13 cellular contexts compared by ENCODE assay signal in genomic region chr12:107379852-107380567, GRCh38.
DNase-seq lines count a peak whose midpoint lies in the region; ATAC-seq, FAIRE-seq and TF ChIP-seq lines count a peak whose summit lies in the region.
"Had no signal": no experiment of that assay in that cellular context is flagged by ENCODE, and none has a peak within 500 bp of the region (broad histone marks: within the 10 kb centered on the region; RNA-seq: fewer than 3 reads in every experiment).

No MANE protein-coding gene starts in this region.

- H2AFZ ChIP-seq in HepG2 (ENCODE audit: low read length) = no peak overlapping the region

- H3K27me3 ChIP-seq in adipocyte (replicated peaks; ENCODE audit: control insufficient read depth, insufficient read depth, low read length) (no peaks in the 10 kb centered on the region), HepG2 (ENCODE audit: control insufficient read depth in 1 of 2, insufficient read depth in 2 of 2, low read length in 2 of 2) (no peaks in the 10 kb centered on the region), right cardiac atrium (ENCODE audit: control insufficient read depth, insufficient read depth) (no peaks in the 10 kb centered on the region)
- H3K27me3 ChIP-seq: right atrium auricular region had no signal

- peaks cover 3% of the 10 kb centered on the region for H3K36me3 Mint-ChIP-seq in activated CD4-positive, alpha-beta T cell treated with anti-CD3 and anti-CD28 coated beads, Interleukin-2, amount 10 ng/mL, durations not matched to agents 7 days and 5 days (ENCODE audit: low read depth)

- no peak overlapping the region for H3K27ac Mint-ChIP-seq in activated CD4-positive, alpha-beta T cell treated with anti-CD3 and anti-CD28 coated beads, Interleukin-2, amount 10 ng/mL, durations not matched to agents 7 days and 5 days

- H3K4me1 Mint-ChIP-seq in activated CD4-positive, alpha-beta T cell treated with anti-CD3 and anti-CD28 coated beads, Interleukin-2, amount 10 ng/mL, durations not matched to agents 7 days and 5 days = peaks cover 26% of the 10 kb centered on the region

- H3K36me3 ChIP-seq in adipocyte (ENCODE audit: control insufficient read depth, insufficient read depth, low read length, severe bottlenecking) = no peaks in the 10 kb centered on the region
- no peaks in the 10 kb centered on the region for H3K36me3 ChIP-seq in HepG2 (replicated peaks in 1 of 2; ENCODE audit: control insufficient read depth in 1 of 2, insufficient read depth in 2 of 2, low read length in 2 of 2)
- H3K36me3 ChIP-seq: right atrium auricular region had no signal

- ATAC-seq in HepG2 = peak; percentile 79
- no peak for ATAC-seq in HG02970 (IDR thresholded peaks at IDR 0.05; ENCODE audit: low FRiP score, unreplicated experiment)
- no peak for ATAC-seq in right cardiac atrium

- in situ Hi-C loops in HepG2 (cut with HindIII; ENCODE audit: extremely low pct_ligation_motif_present, low pct_unique_long_range_greater_than_20kb) = no loop called here

- POLR2A ChIA-PET in HepG2 (lab: Yijun Ruan, JAX) = no interaction called here
- POLR2A ChIA-PET in activated CD4-positive, alpha-beta T cell treated with anti-CD3 and anti-CD28 coated beads, Interleukin-2, amount 10 ng/mL, durations not matched to agents 7 days and 5 days (lab: Charles Lee) = no interaction called here

- WGBS in HepG2 (ENCODE audit: low lambda C conversion rate) = 3% methylated on average over 10 of the region's 15 CpGs
- 52% methylated on average over 14 of the region's 15 CpGs for WGBS in right cardiac atrium

- TF ChIP-seq POLR2A in HepG2 (IDR thresholded peaks at IDR 0.05; ENCODE audit: insufficient read depth in 1 of 2, low read depth in 2 of 2, low read length in 2 of 2) = no peak

- H3K4me3 Mint-ChIP-seq in activated CD4-positive, alpha-beta T cell treated with anti-CD3 and anti-CD28 coated beads, Interleukin-2, amount 10 ng/mL, durations not matched to agents 7 days and 5 days = no peak overlapping the region
- H3K4me3 Mint-ChIP-seq: CD4-positive, CD25-positive, alpha-beta regulatory T cell had no signal

- DNase-seq in NCI-H187 (lab: John Stamatoyannopoulos, UW) (peak; percentile 44 to 49), adipocyte (ENCODE audit: low read depth) (peak; percentile 65), HepG2 (ENCODE audit: low spot score) (peak; percentile 67), HuH-7.5 (ENCODE audit: low spot score) (no peak), right cardiac atrium (no peak)
- DNase-seq in activated CD4-positive, alpha-beta T cell treated with anti-CD3 and anti-CD28 coated beads, Interleukin-2, amount 10 ng/mL, durations not matched to agents 7 days and 5 days = no peak
- DNase-seq: CD4-positive, CD25-positive, alpha-beta regulatory T cell; NCI-H2171 treated with DMSO at 0.1 percent for 48 hours; stimulated activated naive CD4-positive, alpha-beta T cell had no signal

- H3K9me3 Mint-ChIP-seq in activated CD4-positive, alpha-beta T cell treated with anti-CD3 and anti-CD28 coated beads, Interleukin-2, amount 10 ng/mL, durations not matched to agents 7 days and 5 days = no peaks in the 10 kb centered on the region
- H3K9me3 Mint-ChIP-seq: CD4-positive, CD25-positive, alpha-beta regulatory T cell had no signal

- H3K9me3 ChIP-seq in adipocyte (ENCODE audit: control insufficient read depth, low read length) = no peaks in the 10 kb centered on the region
- H3K9me3 ChIP-seq in HepG2 (ENCODE audit: low read length) = no peaks in the 10 kb centered on the region
- H3K9me3 ChIP-seq in right cardiac atrium (ENCODE audit: control insufficient read depth, low read length) = no peaks in the 10 kb centered on the region
- H3K9me3 ChIP-seq: right atrium auricular region had no signal

- peak overlapping the region; percentile 39 for H3K27ac ChIP-seq in C4-2B
- no peak overlapping the region for H3K27ac ChIP-seq in HepG2 (ENCODE audit: extremely low read length, insufficient read depth, low read length)
- no peak overlapping the region for H3K27ac ChIP-seq in right cardiac atrium (ENCODE audit: low read length)
- H3K27ac ChIP-seq: right atrium auricular region had no signal

- H3K79me2 ChIP-seq in HepG2 (ENCODE audit: insufficient read depth, low read length) = peaks cover 8% of the 10 kb centered on the region

- H4K20me1 ChIP-seq in HepG2 (ENCODE audit: insufficient read depth, low read length) = no peaks in the 10 kb centered on the region

- FAIRE-seq in HepG2 (lab: Jason Lieb, UNC) = no peak
- FAIRE-seq: GM18507 had no signal

- no peak for TF ChIP-seq RAD21 in HepG2 (CRISPR knock-in tag; IDR thresholded peaks at IDR 0.05)

- no TSS peak for BruUV-seq in HepG2 (replicated peaks; lab: Mats Ljungman, UMichigan)

- TF ChIP-seq CTCF in C4-2B (conservative IDR thresholded peaks at IDR 0.05) (no peak), HepG2 (CRISPR knock-in tag; IDR thresholded peaks at IDR 0.05) (no peak)

- TF ChIP-seq EP300 in HepG2 (IDR thresholded peaks at IDR 0.05; ENCODE audit: low read depth in 2 of 2, low read length in 2 of 2) = peak in 1 of 2 experiments; percentile 28; a peak in 1 of 4 replicates
- TF ChIP-seq EP300 in HepG2 (CRISPR knock-in tag; IDR thresholded peaks at IDR 0.05; ENCODE audit: borderline replicate concordance) = no peak

- CTCF ChIA-PET in HepG2 (lab: Yijun Ruan, JAX; ENCODE audit: low intra/inter-chr PET ratio, low total read pairs) = no interaction called here
- CTCF ChIA-PET in activated CD4-positive, alpha-beta T cell treated with anti-CD3 and anti-CD28 coated beads, Interleukin-2, amount 10 ng/mL, durations not matched to agents 7 days and 5 days (lab: Charles Lee) = interaction anchor here (1.0 kb wide), 1 partner anchor 18 kb away, joined by 3 read pairs; no protein-coding TSS in a partner anchor

- peaks cover 13% of the 10 kb centered on the region for H3K4me1 ChIP-seq in adipocyte (ENCODE audit: control insufficient read depth, insufficient read depth, low read length)
- peaks cover 37% of the 10 kb centered on the region for H3K4me1 ChIP-seq in HepG2 (ENCODE audit: insufficient read depth, low read length)
- H3K4me1 ChIP-seq in right cardiac atrium (ENCODE audit: control insufficient read depth, insufficient read depth, low read length) = no peaks in the 10 kb centered on the region
- H3K4me1 ChIP-seq: right atrium auricular region had no signal

- H3K9ac ChIP-seq in adipocyte (ENCODE audit: low read length) = no peak overlapping the region
- 0 out of 2 replicates have a peak overlapping the region, but pooled peaks have one; percentile 25 for H3K9ac ChIP-seq in HepG2 (ENCODE audit: insufficient read depth, low read depth, low read length)

- H3K27me3 Mint-ChIP-seq in activated CD4-positive, alpha-beta T cell treated with anti-CD3 and anti-CD28 coated beads, Interleukin-2, amount 10 ng/mL, durations not matched to agents 7 days and 5 days = no peaks in the 10 kb centered on the region
- H3K27me3 Mint-ChIP-seq: CD4-positive, CD25-positive, alpha-beta regulatory T cell had no signal

- H3K4me2 ChIP-seq in HepG2 (ENCODE audit: low read depth, low read length) = peak overlapping the region; percentile 83

- intact Hi-C loops in HepG2 (cut with micrococcal nuclease; ENCODE audit: unreplicated experiment) = no loop called here
- intact Hi-C loops in right cardiac atrium (cut with DNase I) = no loop called here

- no peak overlapping the region for H3K4me3 ChIP-seq in adipocyte (ENCODE audit: low read length)
- H3K4me3 ChIP-seq in HepG2 (replicated peaks in 1 of 3; ENCODE audit: insufficient read depth in 1 of 3, low read depth in 2 of 3, low read length in 3 of 3) = peak overlapping the region; percentile 22 to 35 (median 24); a peak in 5 of 6 replicates
- H3K4me3 ChIP-seq in right cardiac atrium (ENCODE audit: low read length) = no peak overlapping the region
- H3K4me3 ChIP-seq: right atrium auricular region had no signal

TF ChIP-seq in HepG2, 621 proteins besides CTCF, POLR2A, EP300 and RAD21 (continues in another document):
- TF ChIP-seq, protein P1, sequence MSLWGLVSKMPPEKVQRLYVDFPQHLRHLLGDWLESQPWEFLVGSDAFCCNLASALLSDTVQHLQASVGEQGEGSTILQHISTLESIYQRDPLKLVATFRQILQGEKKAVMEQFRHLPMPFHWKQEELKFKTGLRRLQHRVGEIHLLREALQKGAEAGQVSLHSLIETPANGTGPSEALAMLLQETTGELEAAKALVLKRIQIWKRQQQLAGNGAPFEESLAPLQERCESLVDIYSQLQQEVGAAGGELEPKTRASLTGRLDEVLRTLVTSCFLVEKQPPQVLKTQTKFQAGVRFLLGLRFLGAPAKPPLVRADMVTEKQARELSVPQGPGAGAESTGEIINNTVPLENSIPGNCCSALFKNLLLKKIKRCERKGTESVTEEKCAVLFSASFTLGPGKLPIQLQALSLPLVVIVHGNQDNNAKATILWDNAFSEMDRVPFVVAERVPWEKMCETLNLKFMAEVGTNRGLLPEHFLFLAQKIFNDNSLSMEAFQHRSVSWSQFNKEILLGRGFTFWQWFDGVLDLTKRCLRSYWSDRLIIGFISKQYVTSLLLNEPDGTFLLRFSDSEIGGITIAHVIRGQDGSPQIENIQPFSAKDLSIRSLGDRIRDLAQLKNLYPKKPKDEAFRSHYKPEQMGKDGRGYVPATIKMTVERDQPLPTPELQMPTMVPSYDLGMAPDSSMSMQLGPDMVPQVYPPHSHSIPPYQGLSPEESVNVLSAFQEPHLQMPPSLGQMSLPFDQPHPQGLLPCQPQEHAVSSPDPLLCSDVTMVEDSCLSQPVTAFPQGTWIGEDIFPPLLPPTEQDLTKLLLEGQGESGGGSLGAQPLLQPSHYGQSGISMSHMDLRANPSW (CRISPR knock-in tag; IDR thresholded peaks at IDR 0.05; ENCODE audit: borderline replicate concordance) = no peak
- no peak for TF ChIP-seq ATF7-NPFF (CRISPR knock-in tag; IDR thresholded peaks at IDR 0.05; ENCODE audit: low read depth)
- TF ChIP-seq ZNF674 (CRISPR knock-in tag; IDR thresholded peaks at IDR 0.05; ENCODE audit: low read depth) = no peak
- no peak for TF ChIP-seq ZNF337 (CRISPR knock-in tag; IDR thresholded peaks at IDR 0.05; ENCODE audit: borderline replicate concordance, low read depth)
- TF ChIP-seq ZNF83 (CRISPR knock-in tag; IDR thresholded peaks at IDR 0.05; ENCODE audit: borderline replicate concordance) = no peak
- no peak for TF ChIP-seq IRF2 (CRISPR knock-in tag; IDR thresholded peaks at IDR 0.05)
- TF ChIP-seq ARNTL (CRISPR knock-in tag; IDR thresholded peaks at IDR 0.05) = no peak
- TF ChIP-seq ASH2L (IDR thresholded peaks at IDR 0.05; ENCODE audit: insufficient read length, low read depth, low read length) = no peak
- TF ChIP-seq RCOR2 (CRISPR knock-in tag; IDR thresholded peaks at IDR 0.05) = 0 out of 2 replicates have a peak, but pooled peaks have one; percentile 29
- TF ChIP-seq FLYWCH1 (CRISPR knock-in tag; IDR thresholded peaks at IDR 0.05) = no peak
- TF ChIP-seq LCORL (IDR thresholded peaks at IDR 0.05) = no peak
- peak; percentile 53 for TF ChIP-seq LCORL (CRISPR knock-in tag; IDR thresholded peaks at IDR 0.05)

Comparison
In these comparisons a context has a peak if more than half of its experiments do, and no peak if none do; other contexts are left out.
1. DNase-seq: peak in NCI-H187 (2 of 2), adipocyte (single experiment) and HepG2 (single experiment); none in HuH-7.5 (single experiment), activated CD4-positive, alpha-beta T cell treated with anti-CD3 and anti-CD28 coated beads, Interleukin-2, amount 10 ng/mL, durations not matched to agents 7 days and 5 days (single experiment) and right cardiac atrium (0 of 3).
2. H3K4me3 ChIP-seq: peak in HepG2 (3 of 3); none in adipocyte (single experiment) and right cardiac atrium (single experiment).